7 cellular contexts compared by ENCODE assay signal in the genomic region with DNA sequence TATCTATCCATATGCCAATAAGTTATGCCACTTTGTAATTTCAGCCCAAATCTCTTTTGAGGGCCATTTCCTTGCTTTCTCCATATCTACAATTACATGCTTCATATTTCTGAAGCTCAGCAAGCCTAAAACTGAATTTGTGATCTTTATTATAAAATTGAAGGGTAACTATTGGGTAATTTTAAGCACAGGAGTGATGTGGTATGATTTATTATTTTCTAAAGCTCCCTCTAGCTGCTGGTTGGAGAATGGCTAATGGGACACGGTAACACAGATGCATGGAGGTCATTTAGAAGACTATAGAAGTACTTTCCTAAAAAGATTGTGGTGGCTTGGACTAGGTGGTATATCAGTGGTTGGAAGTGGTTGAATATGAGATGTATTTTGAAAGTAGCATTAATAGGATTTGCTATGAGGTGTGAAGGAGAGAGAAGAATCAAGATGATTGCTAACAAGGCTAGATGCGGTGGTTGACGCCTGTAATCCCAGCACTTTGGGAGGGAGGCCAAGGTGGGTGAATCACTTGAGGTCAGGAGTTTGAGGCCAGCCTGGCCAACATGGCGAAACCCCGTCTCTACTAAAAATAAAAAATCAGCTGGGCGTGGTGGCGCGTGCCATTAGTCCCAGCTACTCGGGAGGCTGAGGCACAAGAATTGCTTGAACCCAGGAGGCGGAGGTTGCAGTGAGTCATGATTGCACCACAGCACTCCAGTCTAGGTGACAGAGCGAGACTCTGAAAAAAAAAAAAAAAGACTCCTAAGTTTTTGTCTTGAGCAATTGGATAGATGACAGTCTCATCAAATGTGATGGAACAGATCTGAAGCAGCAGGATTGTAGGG. TPM values are rescaled to one million over a fixed set of nuclear protein-coding genes. Genes with fewer than 3 reads are reported as not detected.
DNase-seq lines count a peak whose midpoint lies in the region; ATAC-seq and TF ChIP-seq lines count a peak whose summit lies in the region.

No MANE protein-coding gene starts in this region.

- peaks cover 12% of the 10 kb centered on the region; the same call in 1 of the 2 replicates for H4K20me1 ChIP-seq in OCI-LY3 (ENCODE audit: insufficient read depth, low read length)

- DNase-seq in GM13977 (ENCODE audit: low spot score): no peak
- DNase-seq in endothelial cell (ENCODE audit: low spot score): no peak
- DNase-seq in retinal pigment epithelial cell (ENCODE audit: low read depth): no peak
- no peak for DNase-seq in nephron progenitor cell
- no peak for DNase-seq in cerebellar nuclear complex (lab: John Stamatoyannopoulos, UW)

- no peak overlapping the region for H3K9ac ChIP-seq in OCI-LY3 (ENCODE audit: low read length)

- no peak overlapping the region for H2AFZ ChIP-seq in OCI-LY3 (ENCODE audit: low read depth, low read length)

- TF ChIP-seq CTCF in GM13977 (IDR thresholded peaks at IDR 0.05; ENCODE audit: extremely low read depth, insufficient read depth, missing control alignments): peak; percentile 35
- TF ChIP-seq CTCF in OCI-LY3 (IDR thresholded peaks at IDR 0.05; ENCODE audit: low read depth, low read length): peak; percentile 74
- TF ChIP-seq CTCF in endothelial cell (IDR thresholded peaks at IDR 0.05; ENCODE audit: unreplicated experiment): peak; percentile 67
- peak; percentile 61 for TF ChIP-seq CTCF in retinal pigment epithelial cell (conservative IDR thresholded peaks at IDR 0.05; ENCODE audit: low read depth, low read length)
- no peak for TF ChIP-seq CTCF in nephron progenitor cell (IDR thresholded peaks at IDR 0.05)

- H3K9me3 Mint-ChIP-seq in endothelial cell (ENCODE audit: unreplicated experiment) (no peaks in the 10 kb centered on the region), nephron progenitor cell (no peaks in the 10 kb centered on the region)

- H3K4me1 Mint-ChIP-seq in endothelial cell (ENCODE audit: unreplicated experiment) (peaks cover 18% of the 10 kb centered on the region), nephron progenitor cell (no peaks in the 10 kb centered on the region)

- no peak for ATAC-seq in GM21423 (IDR thresholded peaks at IDR 0.05; ENCODE audit: unreplicated experiment)

- H3K36me3 Mint-ChIP-seq in endothelial cell (ENCODE audit: low read depth, unreplicated experiment) (peaks cover 9% of the 10 kb centered on the region), nephron progenitor cell (ENCODE audit: low read depth) (peaks cover 48% of the 10 kb centered on the region)

- H3K4me3 ChIP-seq in OCI-LY3 (ENCODE audit: low read length): no peak overlapping the region
- H3K4me3 ChIP-seq in retinal pigment epithelial cell (ENCODE audit: low read length): no peak overlapping the region

- peaks cover 14% of the 10 kb centered on the region for H3K4me1 ChIP-seq in OCI-LY3 (ENCODE audit: low read length)

- H3K27me3 Mint-ChIP-seq in endothelial cell (ENCODE audit: unreplicated experiment) (no peaks in the 10 kb centered on the region), nephron progenitor cell (ENCODE audit: low read depth, poor library complexity) (no peaks in the 10 kb centered on the region)

- H3K27ac ChIP-seq in OCI-LY3 (ENCODE audit: low read length): no peak overlapping the region

- peaks cover 37% of the 10 kb centered on the region for H3K79me2 ChIP-seq in OCI-LY3 (ENCODE audit: low read length)

- H3K27ac Mint-ChIP-seq in endothelial cell (ENCODE audit: unreplicated experiment): no peak overlapping the region
- H3K27ac Mint-ChIP-seq in nephron progenitor cell: no peak overlapping the region

- no peak overlapping the region for H3K4me3 Mint-ChIP-seq in endothelial cell (ENCODE audit: unreplicated experiment)
- H3K4me3 Mint-ChIP-seq in nephron progenitor cell: no peak overlapping the region

- H3K4me2 ChIP-seq in OCI-LY3 (ENCODE audit: low read length): no peak overlapping the region

- no peaks in the 10 kb centered on the region for H3K27me3 ChIP-seq in OCI-LY3 (ENCODE audit: low read depth, low read length)

- in situ Hi-C loops in GM13977 (cut with MboI; ENCODE audit: low pct_unique_long_range_greater_than_20kb, low sequenced_read_pairs, unreplicated experiment): no loop called here

- no peaks in the 10 kb centered on the region for H3K36me3 ChIP-seq in OCI-LY3 (replicated peaks; ENCODE audit: low read depth, low read length)

- no peaks in the 10 kb centered on the region for H3K9me3 ChIP-seq in OCI-LY3 (ENCODE audit: insufficient read depth, low read length)

RNA-seq across cellular contexts. Expression of a gene that starts 13.9 kb away (rescaled TPM):
- total RNA-seq in endothelial cell (ENCODE audit: unreplicated experiment): 28.8 TPM

RNA-seq across cellular contexts. Expression of a gene that starts 33.1 kb away (rescaled TPM):
- total RNA-seq in endothelial cell (ENCODE audit: unreplicated experiment): 29.3 TPM
